3 cellular contexts compared by ENCODE assay signal in the genomic region with DNA sequence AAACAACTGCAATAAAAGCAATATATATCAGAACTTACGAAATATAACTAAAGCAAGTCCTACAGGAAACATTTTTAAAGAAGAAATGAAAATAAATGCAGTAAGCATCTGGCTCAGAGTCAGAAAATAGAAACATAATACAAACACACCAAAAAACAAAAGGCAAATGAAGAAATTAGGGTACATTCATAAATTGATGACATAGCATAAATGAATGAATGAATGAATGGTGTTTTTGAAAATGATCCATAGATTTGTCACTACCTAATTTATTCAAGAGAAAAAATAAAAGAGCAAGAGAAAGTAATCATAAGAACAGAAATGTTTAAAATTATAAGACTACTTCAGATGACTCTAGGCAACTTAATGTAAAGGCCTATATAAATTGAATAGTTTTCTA.
TF ChIP-seq lines count a peak whose summit lies in the region.

No MANE protein-coding gene starts in this region.

TF ChIP-seq in A549, 52 proteins besides CTCF, POLR2A, EP300 and RAD21:
- TF ChIP-seq MAFK (IDR thresholded peaks at IDR 0.05; ENCODE audit: partially characterized antibody) (peak; percentile 72), FOSB (CRISPR knock-in tag; IDR thresholded peaks at IDR 0.05) (no peak)

TF ChIP-seq in IMR-90, 13 proteins besides CTCF, POLR2A, EP300 and RAD21:
- TF ChIP-seq MAZ (IDR thresholded peaks at IDR 0.05; ENCODE audit: borderline replicate concordance, low read depth, low read length): no peak
- TF ChIP-seq MAFK (IDR thresholded peaks at IDR 0.05; ENCODE audit: low read depth, low read length): peak; percentile 97

TF ChIP-seq in H1, 55 proteins besides CTCF, POLR2A, EP300 and RAD21:
- TF ChIP-seq MAX (IDR thresholded peaks at IDR 0.05) (no peak), MAFK (IDR thresholded peaks at IDR 0.05; ENCODE audit: low read depth, low read length) (peak; percentile 48; the same call in 1 of the 2 replicates)
